28 cellular contexts compared by ENCODE assay signal in genomic region chr3:182492536-182492935, GRCh38.
"Had no signal": no experiment of that assay in that cellular context is flagged by ENCODE, and none has a peak within 500 bp of the region (broad histone marks: within the 10 kb centered on the region; RNA-seq: fewer than 3 reads in every experiment).

No MANE protein-coding gene starts in this region.

- H3K4me2 ChIP-seq: neural progenitor cell, smooth muscle cell had no signal

- H3K36me3 ChIP-seq: neural progenitor cell, ovary, spleen, suprapubic skin, tibial artery, transverse colon, upper lobe of right lung, uterus had no signal

- H3K79me2 ChIP-seq: parathyroid adenoma had no signal

- H3K4me3 ChIP-seq: neural progenitor cell, ovary, psoas muscle, skin epidermis, smooth muscle cell, spleen, suprapubic skin, testis, tibial artery, transverse colon, upper lobe of right lung, uterus had no signal

- H3K4me1 ChIP-seq: psoas muscle, spleen, suprapubic skin, testis, tibial artery, upper lobe of right lung, uterus had no signal

- DNase-seq: natural killer cell; occipital lobe; ovary; posterior cingulate gyrus; psoas muscle; right cardiac atrium; spleen; stimulated activated CD4-positive, alpha-beta T cell treated with anti-CD3 and anti-CD28 coated beads, Interleukin-12 subunit alpha, Interleukin-12 subunit beta, amount 100 ng/mL, for 4 hours; stimulated activated CD4-positive, alpha-beta T cell treated with anti-CD3 and anti-CD28 coated beads, Interleukin-1b, Interleukin-23, amount 100 ng/mL, for 48 hours; stimulated activated CD4-positive, alpha-beta T cell treated with anti-CD3 and anti-CD28 coated beads, Interleukin-4, amount 100 ng/mL, for 1 hour; stimulated activated CD4-positive, alpha-beta T cell treated with anti-CD3 and anti-CD28 coated beads, Interleukin-4, amount 100 ng/mL, for 4 hours; stimulated activated CD8-positive, alpha-beta memory T cell treated with anti-CD3 and anti-CD28 coated beads, Interleukin-4, amount 100 ng/mL, for 48 hours; stimulated activated naive CD4-positive, alpha-beta T cell; stimulated activated naive CD8-positive, alpha-beta T cell treated with anti-CD3 and anti-CD28 coated beads, Interleukin-15, amount 100 ng/mL, for 72 hours; stimulated activated naive CD8-positive, alpha-beta T cell treated with anti-CD3 and anti-CD28 coated beads, Interleukin-15, Interleukin-2, amounts not matched to agents 100 U/mL and 50 U/mL, for 24 hours; substantia nigra; testis; tibial artery; transverse colon; upper lobe of right lung; uterus had no signal

- ATAC-seq: natural killer cell; psoas muscle; right cardiac atrium; sciatic nerve; stimulated activated memory B cell treated with anti-CD40 and anti-IgM and Interleukin-4, amounts not matched to agents 10 μg/mL and 1 μg/mL and 100 μg/mL, for 72 hours; stimulated activated naive CD8-positive, alpha-beta T cell treated with anti-CD3 and anti-CD28 coated beads, Interleukin-15, amount 100 ng/mL, for 72 hours; stimulated activated naive CD8-positive, alpha-beta T cell treated with anti-CD3 and anti-CD28 coated beads, Interleukin-15, Interleukin-2, amounts not matched to agents 100 U/mL and 50 U/mL, for 24 hours; upper lobe of right lung had no signal

- H2AFZ ChIP-seq: neural progenitor cell had no signal

- H3K9ac ChIP-seq: neural progenitor cell, parathyroid adenoma had no signal

- H3K27ac ChIP-seq: ovary, parathyroid adenoma, psoas muscle, skin epidermis, spleen, suprapubic skin, testis, tibial artery, transverse colon, upper lobe of right lung, uterus had no signal

- H3K9me3 ChIP-seq: ovary, psoas muscle, spleen, suprapubic skin, testis, tibial artery, transverse colon, upper lobe of right lung, uterus had no signal

- H3K27me3 ChIP-seq: neural progenitor cell, ovary, spleen, suprapubic skin, testis, tibial artery, transverse colon, upper lobe of right lung, uterus had no signal
